In the genomic region with DNA sequence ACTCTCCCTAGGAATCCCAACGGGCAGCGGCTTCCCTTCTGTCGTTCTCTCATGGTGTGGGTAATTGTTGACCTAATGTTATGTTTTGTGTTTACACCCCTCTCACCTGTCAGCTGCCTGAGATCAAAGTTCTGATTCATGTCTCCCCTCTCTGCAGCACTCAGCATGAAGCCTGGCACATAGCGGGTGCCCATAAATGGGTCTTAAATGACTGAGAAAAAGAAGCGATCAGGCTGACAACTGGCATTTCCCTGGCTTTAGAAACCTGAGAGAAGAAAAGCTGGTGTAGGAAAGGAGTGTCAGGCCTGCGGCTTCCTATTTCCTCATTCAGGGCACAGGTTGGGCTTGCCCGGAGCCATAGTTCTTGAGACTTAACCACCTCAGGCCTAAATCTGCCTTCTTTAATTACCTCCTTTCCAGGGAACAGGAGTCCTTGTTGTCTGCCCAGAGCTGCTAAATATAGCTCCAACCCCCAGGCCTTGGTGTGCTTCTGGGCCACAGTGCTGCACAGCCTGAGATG, we compare ENCODE assay signal across 1 cellular context.
TF ChIP-seq lines count a peak whose summit lies in the region.

No MANE protein-coding gene starts in this region.

TF ChIP-seq in HepG2, 621 proteins besides CTCF, POLR2A, EP300 and RAD21 (continued from another document and continues in another):
- no peak for TF ChIP-seq ZBTB37 (CRISPR knock-in tag; IDR thresholded peaks at IDR 0.05)
- TF ChIP-seq ATF7 (IDR thresholded peaks at IDR 0.05) = no peak
- no peak for TF ChIP-seq ATF7 (CRISPR knock-in tag; IDR thresholded peaks at IDR 0.05)
- TF ChIP-seq ZNF891 (CRISPR knock-in tag; IDR thresholded peaks at IDR 0.05) = no peak
- TF ChIP-seq KMT2A (CRISPR knock-in tag; IDR thresholded peaks at IDR 0.05) = 0 out of 2 replicates have a peak, but pooled peaks have one; percentile 28
- TF ChIP-seq MAF1 (CRISPR knock-in tag; IDR thresholded peaks at IDR 0.05; ENCODE audit: borderline replicate concordance) = no peak
- no peak for TF ChIP-seq GRHL1 (CRISPR knock-in tag; conservative IDR thresholded peaks at IDR 0.05)
- TF ChIP-seq ZBTB25 (CRISPR knock-in tag; IDR thresholded peaks at IDR 0.05) = no peak
- TF ChIP-seq, protein P1, sequence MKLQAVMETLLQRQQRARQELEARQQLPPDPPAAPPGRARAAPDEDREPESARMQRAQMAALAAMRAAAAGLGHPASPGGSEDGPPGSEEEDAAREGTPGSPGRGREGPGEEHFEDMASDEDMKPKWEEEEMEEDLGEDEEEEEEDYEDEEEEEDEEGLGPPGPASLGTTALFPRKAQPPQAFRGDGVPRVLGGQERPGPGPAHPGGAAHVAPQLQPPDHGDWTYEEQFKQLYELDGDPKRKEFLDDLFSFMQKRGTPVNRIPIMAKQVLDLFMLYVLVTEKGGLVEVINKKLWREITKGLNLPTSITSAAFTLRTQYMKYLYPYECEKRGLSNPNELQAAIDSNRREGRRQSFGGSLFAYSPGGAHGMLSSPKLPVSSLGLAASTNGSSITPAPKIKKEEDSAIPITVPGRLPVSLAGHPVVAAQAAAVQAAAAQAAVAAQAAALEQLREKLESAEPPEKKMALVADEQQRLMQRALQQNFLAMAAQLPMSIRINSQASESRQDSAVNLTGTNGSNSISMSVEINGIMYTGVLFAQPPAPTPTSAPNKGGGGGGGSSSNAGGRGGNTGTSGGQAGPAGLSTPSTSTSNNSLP (IDR thresholded peaks at IDR 0.05; ENCODE audit: low read depth, low read length) = peak; percentile 67; the same call in 1 of the 2 replicates
- 0 out of 2 replicates have a peak, but pooled peaks have one; percentile 51 for TF ChIP-seq ATF7-NPFF (CRISPR knock-in tag; IDR thresholded peaks at IDR 0.05; ENCODE audit: low read depth)
- TF ChIP-seq CREM (IDR thresholded peaks at IDR 0.05) = peak; percentile 40; the same call in 1 of the 2 replicates
- no peak for TF ChIP-seq CREM (CRISPR knock-in tag; IDR thresholded peaks at IDR 0.05)
- TF ChIP-seq STAT5B (CRISPR knock-in tag; IDR thresholded peaks at IDR 0.05) = no peak
- no peak for TF ChIP-seq ZNF44 (CRISPR knock-in tag; IDR thresholded peaks at IDR 0.05)
- TF ChIP-seq ARID2 (CRISPR knock-in tag; IDR thresholded peaks at IDR 0.05; ENCODE audit: borderline replicate concordance) = no peak
- TF ChIP-seq NFIB (CRISPR knock-in tag; IDR thresholded peaks at IDR 0.05; ENCODE audit: borderline replicate concordance) = no peak
- TF ChIP-seq HDAC1 (CRISPR knock-in tag; IDR thresholded peaks at IDR 0.05) = peak; percentile 80
- TF ChIP-seq NRL (CRISPR knock-in tag; IDR thresholded peaks at IDR 0.05; ENCODE audit: borderline replicate concordance) = no peak
- 0 out of 2 replicates have a peak, but pooled peaks have one; percentile 37 for TF ChIP-seq GFI1 (CRISPR knock-in tag; IDR thresholded peaks at IDR 0.05; ENCODE audit: borderline replicate concordance)
- no peak for TF ChIP-seq TSC22D2 (CRISPR knock-in tag; IDR thresholded peaks at IDR 0.05; ENCODE audit: borderline replicate concordance)
- TF ChIP-seq ZNF672 (CRISPR knock-in tag; IDR thresholded peaks at IDR 0.05) = no peak
- TF ChIP-seq TOE1 (CRISPR knock-in tag; IDR thresholded peaks at IDR 0.05) = no peak
- TF ChIP-seq TCF7L2 (IDR thresholded peaks at IDR 0.05; ENCODE audit: low read depth, low read length) = no peak
- TF ChIP-seq GABPB1 (CRISPR knock-in tag; IDR thresholded peaks at IDR 0.05) = no peak; the same call in 1 of the 2 replicates
- TF ChIP-seq PLRG1 (conservative IDR thresholded peaks at IDR 0.05) = no peak
- TF ChIP-seq, protein P2, sequence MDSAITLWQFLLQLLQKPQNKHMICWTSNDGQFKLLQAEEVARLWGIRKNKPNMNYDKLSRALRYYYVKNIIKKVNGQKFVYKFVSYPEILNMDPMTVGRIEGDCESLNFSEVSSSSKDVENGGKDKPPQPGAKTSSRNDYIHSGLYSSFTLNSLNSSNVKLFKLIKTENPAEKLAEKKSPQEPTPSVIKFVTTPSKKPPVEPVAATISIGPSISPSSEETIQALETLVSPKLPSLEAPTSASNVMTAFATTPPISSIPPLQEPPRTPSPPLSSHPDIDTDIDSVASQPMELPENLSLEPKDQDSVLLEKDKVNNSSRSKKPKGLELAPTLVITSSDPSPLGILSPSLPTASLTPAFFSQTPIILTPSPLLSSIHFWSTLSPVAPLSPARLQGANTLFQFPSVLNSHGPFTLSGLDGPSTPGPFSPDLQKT (CRISPR knock-in tag; IDR thresholded peaks at IDR 0.05; ENCODE audit: borderline replicate concordance) = no peak
- no peak for TF ChIP-seq ZNF17 (CRISPR knock-in tag; IDR thresholded peaks at IDR 0.05)
- no peak for TF ChIP-seq PTBP1 (IDR thresholded peaks at IDR 0.05; ENCODE audit: low read depth, low read length, poor library complexity, severe bottlenecking)
- peak; percentile 70; the same call in 1 of the 2 replicates for TF ChIP-seq HDAC2 (CRISPR knock-in tag; IDR thresholded peaks at IDR 0.05)
- TF ChIP-seq ZNF33A (CRISPR knock-in tag; IDR thresholded peaks at IDR 0.05; ENCODE audit: borderline replicate concordance) = no peak
- no peak for TF ChIP-seq ZNF639 (CRISPR knock-in tag; conservative IDR thresholded peaks at IDR 0.05)
- TF ChIP-seq FOSL2 (CRISPR knock-in tag; IDR thresholded peaks at IDR 0.05) = peak; percentile 87
- 0 out of 2 replicates have a peak, but pooled peaks have one; percentile 50 for TF ChIP-seq NR2F2 (IDR thresholded peaks at IDR 0.05; ENCODE audit: borderline replicate concordance, low read depth)
- no peak; the same call in 1 of the 2 replicates for TF ChIP-seq ZNF232 (CRISPR knock-in tag; IDR thresholded peaks at IDR 0.05; ENCODE audit: borderline replicate concordance)
- TF ChIP-seq MED1 (CRISPR knock-in tag; IDR thresholded peaks at IDR 0.05) = peak; percentile 77
- no peak for TF ChIP-seq ZNF850 (CRISPR knock-in tag; conservative IDR thresholded peaks at IDR 0.05)
- no peak for TF ChIP-seq ZNF563 (CRISPR knock-in tag; IDR thresholded peaks at IDR 0.05)
- TF ChIP-seq ZNF121 (CRISPR knock-in tag; IDR thresholded peaks at IDR 0.05) = no peak
- TF ChIP-seq EHMT2 (IDR thresholded peaks at IDR 0.05; ENCODE audit: borderline replicate concordance, low read depth, low read length) = no peak
- TF ChIP-seq ZSCAN31 (CRISPR knock-in tag; IDR thresholded peaks at IDR 0.05; ENCODE audit: low read depth) = 0 out of 2 replicates have a peak, but pooled peaks have one; percentile 54
- TF ChIP-seq ZNF879 (CRISPR knock-in tag; IDR thresholded peaks at IDR 0.05) = no peak
- no peak for TF ChIP-seq TMF1 (CRISPR knock-in tag; IDR thresholded peaks at IDR 0.05; ENCODE audit: low read depth)
- TF ChIP-seq ZSCAN29 (CRISPR knock-in tag; conservative IDR thresholded peaks at IDR 0.05) = no peak
- TF ChIP-seq DMAP1 (CRISPR knock-in tag; IDR thresholded peaks at IDR 0.05) = no peak
- TF ChIP-seq ZZZ3 (CRISPR knock-in tag; IDR thresholded peaks at IDR 0.05; ENCODE audit: borderline replicate concordance) = no peak
- TF ChIP-seq ZNF530 (CRISPR knock-in tag; IDR thresholded peaks at IDR 0.05; ENCODE audit: low read depth) = no peak
- TF ChIP-seq ZNF598 (CRISPR knock-in tag; IDR thresholded peaks at IDR 0.05; ENCODE audit: borderline replicate concordance) = no peak
- TF ChIP-seq ZFP36L1 (CRISPR knock-in tag; IDR thresholded peaks at IDR 0.05) = no peak
- TF ChIP-seq MEF2D (CRISPR knock-in tag; IDR thresholded peaks at IDR 0.05) = no peak
- no peak for TF ChIP-seq REL (CRISPR knock-in tag; conservative IDR thresholded peaks at IDR 0.05)
- no peak for TF ChIP-seq KDM1A (CRISPR knock-in tag; IDR thresholded peaks at IDR 0.05)
- no peak for TF ChIP-seq LCORL (IDR thresholded peaks at IDR 0.05)
- peak; percentile 59 for TF ChIP-seq LCORL (CRISPR knock-in tag; IDR thresholded peaks at IDR 0.05)
- no peak for TF ChIP-seq SP2 (CRISPR knock-in tag; IDR thresholded peaks at IDR 0.05)
- no peak for TF ChIP-seq ZXDC (CRISPR knock-in tag; IDR thresholded peaks at IDR 0.05)
- TF ChIP-seq ZFYVE20 (CRISPR knock-in tag; IDR thresholded peaks at IDR 0.05; ENCODE audit: borderline replicate concordance, low read depth) = no peak
- no peak for TF ChIP-seq ZFP36L2 (CRISPR knock-in tag; IDR thresholded peaks at IDR 0.05)
- TF ChIP-seq TGIF2 (CRISPR knock-in tag; IDR thresholded peaks at IDR 0.05) = no peak
- no peak for TF ChIP-seq FOSL1 (CRISPR knock-in tag; IDR thresholded peaks at IDR 0.05; ENCODE audit: borderline replicate concordance)
- TF ChIP-seq HOXA5 (CRISPR knock-in tag; IDR thresholded peaks at IDR 0.05) = 0 out of 2 replicates have a peak, but pooled peaks have one; percentile 35
- TF ChIP-seq SRY (CRISPR knock-in tag; IDR thresholded peaks at IDR 0.05) = no peak
- TF ChIP-seq TARDBP (CRISPR knock-in tag; IDR thresholded peaks at IDR 0.05) = 0 out of 2 replicates have a peak, but pooled peaks have one; percentile 23
- TF ChIP-seq, protein P3, sequence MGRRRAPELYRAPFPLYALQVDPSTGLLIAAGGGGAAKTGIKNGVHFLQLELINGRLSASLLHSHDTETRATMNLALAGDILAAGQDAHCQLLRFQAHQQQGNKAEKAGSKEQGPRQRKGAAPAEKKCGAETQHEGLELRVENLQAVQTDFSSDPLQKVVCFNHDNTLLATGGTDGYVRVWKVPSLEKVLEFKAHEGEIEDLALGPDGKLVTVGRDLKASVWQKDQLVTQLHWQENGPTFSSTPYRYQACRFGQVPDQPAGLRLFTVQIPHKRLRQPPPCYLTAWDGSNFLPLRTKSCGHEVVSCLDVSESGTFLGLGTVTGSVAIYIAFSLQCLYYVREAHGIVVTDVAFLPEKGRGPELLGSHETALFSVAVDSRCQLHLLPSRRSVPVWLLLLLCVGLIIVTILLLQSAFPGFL (CRISPR knock-in tag; IDR thresholded peaks at IDR 0.05) = no peak
- 0 out of 2 replicates have a peak, but pooled peaks have one; percentile 35 for TF ChIP-seq KDM4B (CRISPR knock-in tag; IDR thresholded peaks at IDR 0.05)
